In the genomic region with DNA sequence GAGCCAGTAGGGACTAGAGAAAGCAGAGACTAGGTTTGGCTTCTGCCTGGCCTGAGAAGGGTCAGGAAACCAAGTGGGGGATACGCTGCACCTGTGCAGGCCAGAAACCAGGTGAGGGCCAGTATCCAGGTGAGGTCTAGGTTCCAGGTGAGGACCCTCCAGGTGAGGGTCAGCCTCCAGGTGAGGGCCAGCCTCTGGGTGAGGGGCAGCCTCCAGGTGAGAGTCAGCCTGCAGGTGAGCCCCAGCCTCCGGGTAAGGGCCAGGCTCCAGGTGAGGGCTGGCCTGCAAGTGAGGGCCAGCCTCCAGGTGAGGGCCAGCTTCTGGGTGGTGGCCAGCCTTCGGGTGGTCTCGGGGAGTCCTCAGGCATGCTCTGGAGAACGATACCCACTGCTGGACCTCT, we compare ENCODE assay signal across 27 cellular contexts.
"Had no signal": no experiment of that assay in that cellular context is flagged by ENCODE, and none has a peak within 500 bp of the region (broad histone marks: within the 10 kb centered on the region; RNA-seq: fewer than 3 reads in every experiment).

No MANE protein-coding gene starts in this region.

- DNase-seq: stimulated activated CD4-positive, alpha-beta T cell treated with anti-CD3 and anti-CD28 coated beads, Interleukin-2, amount 100 ng/mL, for 24 hours; stimulated activated CD4-positive, alpha-beta T cell treated with anti-CD3 and anti-CD28 coated beads, Interleukin-2, amount 100 ng/mL, for 48 hours; stimulated activated CD4-positive, alpha-beta T cell treated with anti-CD3 and anti-CD28 coated beads, Interleukin-4, amount 100 ng/mL, for 1 hour; stimulated activated CD4-positive, alpha-beta T cell treated with anti-CD3 and anti-CD28 coated beads, Interleukin-4, amount 100 ng/mL, for 24 hours; stimulated activated CD4-positive, alpha-beta T cell treated with anti-CD3 and anti-CD28 coated beads, Interleukin-4, amount 100 ng/mL, for 4 hours; stimulated activated CD8-positive, alpha-beta memory T cell treated with anti-CD3 and anti-CD28 coated beads, Interleukin-4, amount 100 ng/mL, for 48 hours; stimulated activated naive B cell treated with anti-CD40 and anti-IgM and Interleukin-4, amounts not matched to agents 10 μg/mL and 1 μg/mL and 100 μg/mL, for 72 hours; stimulated activated naive CD4-positive, alpha-beta T cell; stimulated activated naive CD4-positive, alpha-beta T cell treated with Interleukin-2 at 50 U/mL for 16 hours; stimulated activated naive CD8-positive, alpha-beta T cell treated with anti-CD3 and anti-CD28 coated beads, Interleukin-15, amount 100 ng/mL, for 72 hours; stimulated activated naive CD8-positive, alpha-beta T cell treated with anti-CD3 and anti-CD28 coated beads, Interleukin-15, Interleukin-2, amounts not matched to agents 100 U/mL and 50 U/mL, for 24 hours; stomach; substantia nigra; testis; thyroid gland; tibial artery; transverse colon; trophoblast cell; upper lobe of right lung; uterus had no signal

- H3K4me1 Mint-ChIP-seq: stimulated activated naive CD8-positive, alpha-beta T cell treated with anti-CD3 and anti-CD28 coated beads, Interleukin-15, amount 100 ng/mL, for 72 hours had no signal

- H3K36me3 Mint-ChIP-seq: stimulated activated naive B cell treated with anti-CD40 and anti-IgM and Interleukin-4, amounts not matched to agents 10 μg/mL and 1 μg/mL and 100 μg/mL, for 72 hours; type B pancreatic cell had no signal

- H3K27me3 Mint-ChIP-seq: stimulated activated naive B cell treated with anti-CD40 and anti-IgM and Interleukin-4, amounts not matched to agents 10 μg/mL and 1 μg/mL and 100 μg/mL, for 72 hours; stimulated activated naive CD8-positive, alpha-beta T cell treated with anti-CD3 and anti-CD28 coated beads, Interleukin-15, amount 100 ng/mL, for 72 hours; stimulated activated naive CD8-positive, alpha-beta T cell treated with anti-CD3 and anti-CD28 coated beads, Interleukin-15, Interleukin-2, amounts not matched to agents 100 ng/mL and 50 ng/mL, for 24 hours; type B pancreatic cell had no signal

- H3K36me3 ChIP-seq: stomach, suprapubic skin, thoracic aorta, thyroid gland, tibial artery, tibial nerve, transverse colon, upper lobe of left lung, upper lobe of right lung, uterus, vagina had no signal

- H3K27me3 ChIP-seq: stomach, testis, thyroid gland, tibial artery, tibial nerve, transverse colon, upper lobe of left lung, upper lobe of right lung, uterus, vagina had no signal

- H3K27ac Mint-ChIP-seq: stimulated activated naive B cell treated with anti-CD40 and anti-IgM and Interleukin-4, amounts not matched to agents 10 μg/mL and 1 μg/mL and 100 μg/mL, for 72 hours; stimulated activated naive CD8-positive, alpha-beta T cell treated with anti-CD3 and anti-CD28 coated beads, Interleukin-15, amount 100 ng/mL, for 72 hours; stimulated activated naive CD8-positive, alpha-beta T cell treated with anti-CD3 and anti-CD28 coated beads, Interleukin-15, Interleukin-2, amounts not matched to agents 100 ng/mL and 50 ng/mL, for 24 hours; type B pancreatic cell had no signal

- ATAC-seq: stimulated activated naive B cell treated with anti-CD40 and anti-IgM and Interleukin-4, amounts not matched to agents 10 μg/mL and 1 μg/mL and 100 μg/mL, for 72 hours; stimulated activated naive CD8-positive, alpha-beta T cell treated with anti-CD3 and anti-CD28 coated beads, Interleukin-15, amount 100 ng/mL, for 72 hours; stimulated activated naive CD8-positive, alpha-beta T cell treated with anti-CD3 and anti-CD28 coated beads, Interleukin-15, Interleukin-2, amounts not matched to agents 100 U/mL and 50 U/mL, for 24 hours; upper lobe of right lung had no signal

- H3K4me3 Mint-ChIP-seq: stimulated activated naive B cell treated with anti-CD40 and anti-IgM and Interleukin-4, amounts not matched to agents 10 μg/mL and 1 μg/mL and 100 μg/mL, for 72 hours; stimulated activated naive CD8-positive, alpha-beta T cell treated with anti-CD3 and anti-CD28 coated beads, Interleukin-15, amount 100 ng/mL, for 72 hours; stimulated activated naive CD8-positive, alpha-beta T cell treated with anti-CD3 and anti-CD28 coated beads, Interleukin-15, Interleukin-2, amounts not matched to agents 100 ng/mL and 50 ng/mL, for 24 hours; type B pancreatic cell had no signal

- H3K4me3 ChIP-seq: stomach, suprapubic skin, testis, thoracic aorta, thyroid gland, tibial artery, tibial nerve, transverse colon, upper lobe of left lung, upper lobe of right lung, uterus, vagina had no signal

- H3K9me3 Mint-ChIP-seq: type B pancreatic cell had no signal

- H3K27ac ChIP-seq: stomach, suprapubic skin, testis, thoracic aorta, thyroid gland, tibial artery, tibial nerve, transverse colon, upper lobe of left lung, upper lobe of right lung, uterus, vagina had no signal
